ENCODE assay signal across 15 cellular contexts in genomic region chr3:194208701-194209100, GRCh38.
"Had no signal": no experiment of that assay in that cellular context is flagged by ENCODE, and none has a peak within 500 bp of the region (broad histone marks: within the 10 kb centered on the region; RNA-seq: fewer than 3 reads in every experiment).

No MANE protein-coding gene starts in this region.

- H3K4me2 ChIP-seq: smooth muscle cell had no signal

- H3K9me3 ChIP-seq: esophagus muscularis mucosa, gastrocnemius medialis, heart right ventricle, neutrophil, right atrium auricular region had no signal

- H3K4me1 ChIP-seq: gastrocnemius medialis had no signal

- DNase-seq: effector memory CD8-positive, alpha-beta T cell; gastrocnemius medialis; heart right ventricle; hypothalamus; kidney glomerular epithelial cell; mammary epithelial cell; naive thymus-derived CD4-positive, alpha-beta T cell; nephron progenitor cell; stimulated activated CD4-positive, alpha-beta T cell treated with anti-CD3 and anti-CD28 coated beads, Interleukin-2, amount 100 ng/mL, for 48 hours; stimulated activated naive CD4-positive, alpha-beta T cell treated with Interleukin-2 at 50 U/mL for 16 hours had no signal

- H3K36me3 ChIP-seq: esophagus muscularis mucosa, gastrocnemius medialis, heart right ventricle, neutrophil, right atrium auricular region had no signal

- H3K27me3 ChIP-seq: right atrium auricular region had no signal

- H3K27ac ChIP-seq: epithelial cell of prostate, esophagus muscularis mucosa, gastrocnemius medialis, heart right ventricle, neutrophil, right atrium auricular region had no signal

- H3K4me3 ChIP-seq: esophagus muscularis mucosa, gastrocnemius medialis, heart right ventricle, right atrium auricular region, smooth muscle cell had no signal
